ENCODE assay signal across 1 cellular context in the genomic region with DNA sequence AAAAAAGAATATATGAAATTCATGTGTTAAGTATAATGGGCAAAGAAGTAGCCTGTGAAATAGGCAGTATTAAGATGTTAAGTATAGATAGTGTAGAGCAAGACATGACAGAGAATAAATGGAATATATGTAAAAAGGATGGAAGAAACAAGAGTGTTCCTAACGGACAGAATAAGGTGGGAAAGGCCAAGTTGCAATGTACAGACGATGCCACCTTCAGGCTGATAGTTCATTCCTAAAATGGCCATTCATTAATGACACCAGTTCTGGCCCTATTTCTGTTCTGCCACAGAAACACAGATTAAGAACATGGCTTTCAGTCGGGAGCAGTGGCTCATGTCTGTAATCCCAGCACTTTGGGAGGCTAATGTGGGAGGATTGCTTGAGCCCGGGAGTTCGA.
TF ChIP-seq lines count a peak whose summit lies in the region.

No MANE protein-coding gene starts in this region.

TF ChIP-seq in HepG2, 621 proteins besides CTCF, POLR2A, EP300 and RAD21:
- TF ChIP-seq HNF4G (IDR thresholded peaks at IDR 0.05; ENCODE audit: borderline replicate concordance, low read depth, low read length) (no peak), HNF4G (CRISPR knock-in tag; IDR thresholded peaks at IDR 0.05; ENCODE audit: borderline replicate concordance, low read depth) (no peak), STAG1 (CRISPR knock-in tag; IDR thresholded peaks at IDR 0.05) (peak; percentile 32; the same call in 1 of the 2 replicates), HOXA9 (CRISPR knock-in tag; IDR thresholded peaks at IDR 0.05; ENCODE audit: borderline replicate concordance) (no peak), FOSL1 (CRISPR knock-in tag; IDR thresholded peaks at IDR 0.05; ENCODE audit: borderline replicate concordance) (no peak), SALL1 (CRISPR knock-in tag; IDR thresholded peaks at IDR 0.05) (no peak)
- TF ChIP-seq, protein P1, sequence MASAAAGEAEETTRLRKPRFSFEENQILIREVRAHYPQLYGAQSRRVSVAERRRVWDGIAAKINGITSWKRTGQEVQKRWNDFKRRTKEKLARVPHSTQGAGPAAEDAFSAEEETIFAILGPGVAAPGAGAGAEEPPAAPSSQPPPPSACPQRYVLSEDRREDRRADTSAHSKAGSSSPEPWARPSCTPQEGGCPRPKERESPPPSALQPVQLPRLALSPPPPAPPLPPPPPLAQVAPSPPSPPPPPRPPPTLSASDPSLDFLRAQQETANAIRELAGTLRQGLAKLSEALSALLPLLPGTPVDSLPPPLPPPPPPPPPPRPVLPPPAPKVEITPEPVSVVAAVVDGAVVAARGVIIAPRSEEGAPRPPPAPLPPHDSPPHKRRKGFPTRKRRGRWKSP (CRISPR knock-in tag; IDR thresholded peaks at IDR 0.05), result no peak
